1 cellular context compared by ENCODE assay signal in the genomic region with DNA sequence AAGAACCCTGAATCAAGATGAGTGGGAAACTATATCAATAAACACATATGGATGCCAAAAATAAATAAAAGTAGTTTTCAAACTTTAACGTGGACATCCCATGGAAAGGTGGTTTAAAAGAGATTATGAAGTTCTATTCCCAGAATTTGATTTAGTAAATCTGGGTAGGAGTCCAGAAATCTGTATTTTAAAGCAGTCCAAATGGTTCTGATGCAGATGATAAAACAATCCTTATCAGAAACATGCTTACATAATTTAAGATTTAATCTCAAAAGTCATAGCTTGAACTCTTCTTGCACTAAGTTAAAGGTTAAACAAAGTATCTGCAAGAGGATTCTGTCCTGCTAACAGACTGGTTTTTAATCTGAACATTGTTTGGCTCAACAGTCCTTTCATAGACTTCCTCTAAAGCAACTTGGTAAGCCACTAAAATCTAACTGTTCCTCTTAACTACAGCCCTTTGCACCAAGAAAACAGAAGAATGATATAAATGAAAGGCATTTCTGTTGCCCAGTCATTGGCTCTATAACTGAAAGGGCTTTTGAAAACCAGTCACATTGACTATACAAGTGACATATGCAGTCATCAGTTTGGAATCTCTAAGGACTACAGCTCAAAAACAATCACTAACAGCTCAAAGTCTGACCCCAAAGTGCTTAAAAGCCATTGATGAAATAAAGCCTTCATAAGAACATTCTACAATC.
TF ChIP-seq lines count a peak whose summit lies in the region.

No MANE protein-coding gene starts in this region.

TF ChIP-seq in SK-N-SH, 30 proteins besides CTCF, POLR2A, EP300 and RAD21 (continued from another document):
- TF ChIP-seq, protein P1, sequence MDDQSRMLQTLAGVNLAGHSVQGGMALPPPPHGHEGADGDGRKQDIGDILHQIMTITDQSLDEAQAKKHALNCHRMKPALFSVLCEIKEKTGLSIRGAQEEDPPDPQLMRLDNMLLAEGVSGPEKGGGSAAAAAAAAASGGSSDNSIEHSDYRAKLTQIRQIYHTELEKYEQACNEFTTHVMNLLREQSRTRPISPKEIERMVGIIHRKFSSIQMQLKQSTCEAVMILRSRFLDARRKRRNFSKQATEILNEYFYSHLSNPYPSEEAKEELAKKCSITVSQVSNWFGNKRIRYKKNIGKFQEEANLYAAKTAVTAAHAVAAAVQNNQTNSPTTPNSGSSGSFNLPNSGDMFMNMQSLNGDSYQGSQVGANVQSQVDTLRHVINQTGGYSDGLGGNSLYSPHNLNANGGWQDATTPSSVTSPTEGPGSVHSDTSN (IDR thresholded peaks at IDR 0.05), result peak; percentile 49; the same call in 1 of the 2 replicates
- TF ChIP-seq FOSL2 (IDR thresholded peaks at IDR 0.05; ENCODE audit: borderline replicate concordance, low read depth), result peak; percentile 51; the same call in 1 of the 2 replicates
- TF ChIP-seq, protein P2, sequence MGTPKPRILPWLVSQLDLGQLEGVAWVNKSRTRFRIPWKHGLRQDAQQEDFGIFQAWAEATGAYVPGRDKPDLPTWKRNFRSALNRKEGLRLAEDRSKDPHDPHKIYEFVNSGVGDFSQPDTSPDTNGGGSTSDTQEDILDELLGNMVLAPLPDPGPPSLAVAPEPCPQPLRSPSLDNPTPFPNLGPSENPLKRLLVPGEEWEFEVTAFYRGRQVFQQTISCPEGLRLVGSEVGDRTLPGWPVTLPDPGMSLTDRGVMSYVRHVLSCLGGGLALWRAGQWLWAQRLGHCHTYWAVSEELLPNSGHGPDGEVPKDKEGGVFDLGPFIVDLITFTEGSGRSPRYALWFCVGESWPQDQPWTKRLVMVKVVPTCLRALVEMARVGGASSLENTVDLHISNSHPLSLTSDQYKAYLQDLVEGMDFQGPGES (IDR thresholded peaks at IDR 0.05; ENCODE audit: low read depth, low read length), result no peak
- TF ChIP-seq NFIC (IDR thresholded peaks at IDR 0.05; ENCODE audit: borderline replicate concordance), result peak; percentile 32; the same call in 1 of the 2 replicates
- TF ChIP-seq, protein P3, sequence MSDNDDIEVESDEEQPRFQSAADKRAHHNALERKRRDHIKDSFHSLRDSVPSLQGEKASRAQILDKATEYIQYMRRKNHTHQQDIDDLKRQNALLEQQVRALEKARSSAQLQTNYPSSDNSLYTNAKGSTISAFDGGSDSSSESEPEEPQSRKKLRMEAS (IDR thresholded peaks at IDR 0.05; ENCODE audit: low read depth), result no peak
TF ChIP-seq in SK-N-SH: peak in this region for 6.
